Comparison of ENCODE assay signal across 1 cellular context in the genomic region with DNA sequence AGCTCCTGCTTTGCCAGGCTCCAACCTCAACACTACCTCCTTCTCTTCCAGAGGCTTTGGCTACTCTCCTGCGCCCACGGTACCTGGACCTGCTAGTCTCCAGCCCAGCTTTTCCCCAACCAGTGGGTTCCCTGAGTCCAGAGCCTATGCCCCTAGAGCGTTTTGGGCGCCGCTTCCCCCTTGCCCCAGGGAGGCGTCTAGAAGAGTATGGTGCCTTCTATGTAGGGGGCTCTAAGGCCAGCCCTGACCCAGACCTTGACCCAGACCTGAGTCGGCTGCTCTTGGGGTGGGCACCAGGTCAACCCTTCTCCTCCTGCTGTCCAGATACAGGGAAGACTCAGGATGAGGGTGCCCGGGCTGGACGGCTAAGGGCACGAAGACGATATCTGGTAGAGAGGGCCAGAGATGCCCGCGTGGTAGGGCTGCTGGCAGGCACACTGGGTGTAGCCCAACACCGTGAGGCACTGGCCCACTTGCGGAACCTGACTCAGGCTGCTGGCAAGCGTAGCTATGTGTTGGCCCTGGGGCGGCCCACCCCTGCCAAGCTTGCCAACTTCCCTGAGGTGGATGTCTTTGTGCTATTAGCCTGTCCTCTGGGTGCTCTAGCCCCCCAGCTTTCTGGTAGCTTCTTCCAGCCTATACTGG.
TF ChIP-seq lines count a peak whose summit lies in the region.

No MANE protein-coding gene starts in this region.

TF ChIP-seq in H1, 55 proteins besides CTCF, POLR2A, EP300 and RAD21:
- TF ChIP-seq SIRT6 (IDR thresholded peaks at IDR 0.05; ENCODE audit: low read length) (no peak), YY1 (IDR thresholded peaks at IDR 0.05; ENCODE audit: low read depth, low read length) (no peak)
